In genomic region chr1:182589520-182589919, GRCh38 we compare ENCODE assay signal across 9 cellular contexts. TPM values are rescaled to one million over a fixed set of nuclear protein-coding genes. Genes with fewer than 3 reads are reported as not detected.
DNase-seq lines count a peak whose midpoint lies in the region; ATAC-seq and TF ChIP-seq lines count a peak whose summit lies in the region.
"Had no signal": no experiment of that assay in that cellular context is flagged by ENCODE, and none has a peak within 500 bp of the region (broad histone marks: within the 10 kb centered on the region; RNA-seq: fewer than 3 reads in every experiment).

No MANE protein-coding gene starts in this region.

- WGBS in neuronal stem cell (ENCODE audit: extremely low coverage in 2 of 2, insufficient read length in 2 of 2, insufficient replicate concordance in 1 of 2), 2 donors: no CpG with 5 or more reads among the region's 3 CpGs

- H4K20me1 ChIP-seq in Karpas-422 (ENCODE audit: insufficient read depth, low read depth, low read length): no peaks in the 10 kb centered on the region

- H3K79me1 ChIP-seq in neuronal stem cell (ENCODE audit: low read depth, low read length): no peaks in the 10 kb centered on the region

- H2BK120ac ChIP-seq in neuronal stem cell (ENCODE audit: low read depth, low read length): no peak overlapping the region

- H2AFZ ChIP-seq in Karpas-422 (ENCODE audit: low read length) (peak overlapping the region; percentile 40; the same call in 1 of the 2 replicates), neuronal stem cell (ENCODE audit: low read length) (peak overlapping the region; percentile 98)

- H3K9me3 Mint-ChIP-seq in CD14-positive monocyte: peaks cover 0 to 9% (median 7%) of the 10 kb centered on the region in 7 donors

- H4K91ac ChIP-seq in neuronal stem cell (ENCODE audit: low read depth, low read length, poor library complexity): no peak overlapping the region

- H3K4me2 ChIP-seq in Karpas-422 (ENCODE audit: low read depth, low read length, poor library complexity, severe bottlenecking) (peak overlapping the region; percentile 85), neuronal stem cell (ENCODE audit: insufficient read depth, low read length, poor library complexity, severe bottlenecking) (no peak overlapping the region)

- intact Hi-C loops in CD14-positive monocyte (cut with micrococcal nuclease): loop anchor here in 1 of 2 donors (10.0 kb wide), 1 partner anchor 195 kb away; the partner anchor contains the start of gene GLUL
- intact Hi-C loops in colonic mucosa (cut with DNase I): no loop called here

- H3K9ac ChIP-seq in Karpas-422 (ENCODE audit: low read length) (peak overlapping the region; percentile 92), colonic mucosa (ENCODE audit: low read depth in 2 of 2, low read length in 2 of 2) (peak overlapping the region in 1 of 2 donors; percentile 91), neuronal stem cell (ENCODE audit: low read depth, low read length, poor library complexity) (no peak overlapping the region)

- H3K4me1 ChIP-seq in Karpas-422 (ENCODE audit: low read length) (peaks cover 21% of the 10 kb centered on the region), colonic mucosa (peaks cover 7% of the 10 kb centered on the region), neuronal stem cell (ENCODE audit: control insufficient read depth in 2 of 2, insufficient read depth in 1 of 2, low read depth in 1 of 2, low read length in 2 of 2) (peaks cover 0 to 2% of the 10 kb centered on the region in 2 donors)

- no peak overlapping the region for H2AK5ac ChIP-seq in neuronal stem cell (ENCODE audit: low read depth, low read length)

- peak overlapping the region; percentile 97 to 100 for H3K4me3 Mint-ChIP-seq in CD14-positive monocyte

- no peak overlapping the region for H2BK15ac ChIP-seq in neuronal stem cell (ENCODE audit: low read length)

- H3K27me3 ChIP-seq in Karpas-422 (ENCODE audit: low read length): no peaks in the 10 kb centered on the region
- H3K27me3 ChIP-seq in colonic mucosa: no peaks in the 10 kb centered on the region
- no peaks in the 10 kb centered on the region for H3K27me3 ChIP-seq in neuronal stem cell (ENCODE audit: control insufficient read depth in 3 of 3, insufficient read depth in 3 of 3, low read depth in 1 of 3, low read length in 3 of 3)

- H2BK5ac ChIP-seq in neuronal stem cell (ENCODE audit: low read length): no peak overlapping the region

- TF ChIP-seq CTCF in CD14-positive monocyte (IDR thresholded peaks at IDR 0.05): no peak
- TF ChIP-seq CTCF in colonic mucosa (IDR thresholded peaks at IDR 0.05): no peak

- H3K4ac ChIP-seq in neuronal stem cell (ENCODE audit: low read length): no peak overlapping the region

- DNase-seq in CD14-positive monocyte (ENCODE audit: low spot score): no peak
- DNase-seq in Karpas-422: peak; percentile 47
- peak; percentile 22 for DNase-seq in colonic mucosa
- DNase-seq in neuronal stem cell (ENCODE audit: low spot score): no peak
- DNase-seq in ureter (ENCODE audit: low spot score): no peak
- no peak for DNase-seq in NCI-H1930 (lab: John Stamatoyannopoulos, UW)
- DNase-seq in left lobe of liver (ENCODE audit: low spot score): no peak
- no peak for DNase-seq in central memory CD4-positive, alpha-beta T cell

- H3K4me3 ChIP-seq in Karpas-422 (ENCODE audit: low read length) (peak overlapping the region; percentile 84), colonic mucosa (peak overlapping the region; percentile 58), neuronal stem cell (ENCODE audit: low read length in 2 of 2) (no peak overlapping the region)

- peaks cover 50% of the 10 kb centered on the region for H3K4me1 Mint-ChIP-seq in CD14-positive monocyte

- H4K8ac ChIP-seq in neuronal stem cell (ENCODE audit: low read depth, low read length): no peak overlapping the region

- H2BK12ac ChIP-seq in neuronal stem cell (ENCODE audit: low read length): no peak overlapping the region

- H3K23ac ChIP-seq in neuronal stem cell (ENCODE audit: low read depth, low read length, poor library complexity): no peak overlapping the region

- peaks cover 13 to 17% of the 10 kb centered on the region in 2 donors for H3K36me3 Mint-ChIP-seq in CD14-positive monocyte

- no peak overlapping the region for H3K14ac ChIP-seq in neuronal stem cell (ENCODE audit: low read length)

- H3K9me3 ChIP-seq in Karpas-422 (ENCODE audit: low read length) (no peaks in the 10 kb centered on the region), colonic mucosa (no peaks in the 10 kb centered on the region), neuronal stem cell (replicated peaks in 1 of 2; ENCODE audit: control insufficient read depth in 2 of 2, insufficient read depth in 1 of 2, low read depth in 1 of 2, low read length in 2 of 2) (peaks cover 4 to 7% of the 10 kb centered on the region in 2 donors)

- H3K27me3 Mint-ChIP-seq in CD14-positive monocyte (ENCODE audit: low read depth in 3 of 3): peaks cover 0 to 3% (median 3%) of the 10 kb centered on the region in 3 donors

- no peak for ATAC-seq in left lobe of liver

- peaks cover 25% of the 10 kb centered on the region for H3K79me2 ChIP-seq in Karpas-422 (ENCODE audit: low read length)

- no peaks in the 10 kb centered on the region for H3K9me2 ChIP-seq in Karpas-422 (replicated peaks; ENCODE audit: insufficient read depth, low read length)

- peak overlapping the region in 6 of 7 donors; percentile 20 to 100 (median 99) for H3K27ac Mint-ChIP-seq in CD14-positive monocyte

- H3K18ac ChIP-seq in neuronal stem cell (ENCODE audit: low read length): no peak overlapping the region

- H3K36me3 ChIP-seq in Karpas-422 (ENCODE audit: insufficient read depth, low read length): 0 out of 2 replicates have a peak, but pooled peaks cover 4% of the 10 kb centered on the region
- H3K36me3 ChIP-seq in colonic mucosa: no peaks in the 10 kb centered on the region
- H3K36me3 ChIP-seq in neuronal stem cell (replicated peaks in 1 of 2; ENCODE audit: control insufficient read depth in 2 of 2, insufficient read depth in 2 of 2, low read length in 2 of 2): no peaks in the 10 kb centered on the region

- H3K27ac ChIP-seq in Karpas-422 (ENCODE audit: low read length) (no peak overlapping the region; the same call in 1 of the 2 replicates), colonic mucosa (peak overlapping the region; percentile 98), neuronal stem cell (replicated peaks; ENCODE audit: low read length) (no peak overlapping the region)

RNA-seq across cellular contexts. Expression of gene RNASEL, which starts 0.5 kb away (rescaled TPM):
- polyA plus RNA-seq in CD14-positive monocyte: 10 to 100 TPM in 1 of 2 donors, 1 to 10 TPM in 1; 7.9 to 12.3 TPM
- 11.8 and 17.3 TPM in 2 replicates for total RNA-seq in Karpas-422 (2014; rRNA removed; shearing (Covaris generic); ENCODE audit: low replicate concordance)
- total RNA-seq in colonic mucosa: 10 to 100 TPM; 16.2 to 19.5 TPM
- 1.4 TPM for polyA plus RNA-seq in neuronal stem cell (2013, experiment 1 of 2)
- polyA plus RNA-seq in neuronal stem cell (2013, experiment 2 of 2): 1.5 TPM
- 15.0 TPM for total RNA-seq in ureter
- 2.2 TPM for total RNA-seq in left lobe of liver
- total RNA-seq: G401 had no signal

RNA-seq across cellular contexts. Expression of gene RGS16, which starts 14.7 kb away (rescaled TPM):
- polyA plus RNA-seq in CD14-positive monocyte: under 1 TPM in 1 of 2 donors, not detected in 1; 0.07 TPM
- total RNA-seq in Karpas-422 (2014; rRNA removed; shearing (Covaris generic); ENCODE audit: low replicate concordance): 19.0 and 27.7 TPM in 2 replicates
- 1 to 10 TPM in 1 of 2 donors, under 1 TPM in 1; 0.77 to 1.6 TPM for total RNA-seq in colonic mucosa
- 17.7 TPM for polyA plus RNA-seq in neuronal stem cell (2013, experiment 1 of 2)
- polyA plus RNA-seq in neuronal stem cell (2013, experiment 2 of 2): 17.6 TPM
- total RNA-seq in ureter: 22.4 TPM
- total RNA-seq in left lobe of liver: 0.15 TPM
- total RNA-seq: G401 had no signal

Comparison
In these comparisons a context has a peak if more than half of its experiments do, and no peak if none do; other contexts are left out.
1. DNase-seq: peak in Karpas-422 (single experiment) and colonic mucosa (single experiment); none in CD14-positive monocyte (single experiment), neuronal stem cell (single experiment), ureter (single experiment), NCI-H1930 (0 of 2), left lobe of liver (single experiment) and central memory CD4-positive, alpha-beta T cell (single experiment).
2. H3K4me3 ChIP-seq: peak in Karpas-422 (single experiment) and colonic mucosa (single experiment); none in neuronal stem cell (0 of 2).